In the genomic region with DNA sequence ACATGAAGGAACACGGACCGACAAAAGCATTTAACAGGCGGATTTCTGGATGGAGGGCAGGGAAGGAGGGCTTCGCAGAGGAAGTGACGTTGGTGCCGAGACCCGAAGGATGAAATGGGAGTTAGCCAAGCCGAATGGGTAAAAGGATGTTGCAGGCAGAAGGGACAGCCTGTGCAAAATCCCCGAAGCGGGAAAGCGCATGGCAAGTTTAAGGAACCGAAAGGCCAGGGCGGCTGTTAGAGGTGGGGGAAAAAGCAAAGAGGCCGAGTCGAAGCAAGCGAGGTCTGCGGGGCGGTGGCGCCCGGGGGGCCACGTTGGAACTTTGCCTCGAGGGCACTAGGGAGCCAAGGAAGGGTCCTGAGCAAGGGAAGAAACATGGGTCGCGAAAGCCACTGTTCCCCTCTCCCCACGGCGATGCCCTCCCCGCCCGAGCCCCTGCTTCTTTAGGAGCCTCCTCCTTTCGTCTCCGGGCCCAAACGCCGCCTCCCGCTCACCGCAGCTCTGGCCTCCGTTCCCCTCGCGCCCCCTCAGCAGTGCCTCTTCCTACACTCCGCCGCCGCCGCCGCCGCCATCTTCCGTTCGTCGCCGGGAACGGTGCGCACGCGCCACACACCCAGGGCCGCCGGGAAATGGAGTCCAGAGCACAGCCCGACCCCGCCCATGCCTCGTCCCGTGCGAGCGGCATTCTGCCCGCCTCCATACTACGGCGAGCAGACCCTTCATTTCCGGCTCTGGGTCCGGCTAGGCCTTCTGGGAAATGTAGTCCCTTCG, we compare ENCODE assay signal across 1 cellular context.
TF ChIP-seq lines count a peak whose summit lies in the region.

SYMPK (minus strand) TSS at position 584 of the 771 bp plus-strand sequence. CDS start 8,652 bp downstream, outside the sequence.

TF ChIP-seq in HepG2, 621 proteins besides CTCF, POLR2A, EP300 and RAD21 (continued from another document and continues in another):
- TF ChIP-seq, protein P1, sequence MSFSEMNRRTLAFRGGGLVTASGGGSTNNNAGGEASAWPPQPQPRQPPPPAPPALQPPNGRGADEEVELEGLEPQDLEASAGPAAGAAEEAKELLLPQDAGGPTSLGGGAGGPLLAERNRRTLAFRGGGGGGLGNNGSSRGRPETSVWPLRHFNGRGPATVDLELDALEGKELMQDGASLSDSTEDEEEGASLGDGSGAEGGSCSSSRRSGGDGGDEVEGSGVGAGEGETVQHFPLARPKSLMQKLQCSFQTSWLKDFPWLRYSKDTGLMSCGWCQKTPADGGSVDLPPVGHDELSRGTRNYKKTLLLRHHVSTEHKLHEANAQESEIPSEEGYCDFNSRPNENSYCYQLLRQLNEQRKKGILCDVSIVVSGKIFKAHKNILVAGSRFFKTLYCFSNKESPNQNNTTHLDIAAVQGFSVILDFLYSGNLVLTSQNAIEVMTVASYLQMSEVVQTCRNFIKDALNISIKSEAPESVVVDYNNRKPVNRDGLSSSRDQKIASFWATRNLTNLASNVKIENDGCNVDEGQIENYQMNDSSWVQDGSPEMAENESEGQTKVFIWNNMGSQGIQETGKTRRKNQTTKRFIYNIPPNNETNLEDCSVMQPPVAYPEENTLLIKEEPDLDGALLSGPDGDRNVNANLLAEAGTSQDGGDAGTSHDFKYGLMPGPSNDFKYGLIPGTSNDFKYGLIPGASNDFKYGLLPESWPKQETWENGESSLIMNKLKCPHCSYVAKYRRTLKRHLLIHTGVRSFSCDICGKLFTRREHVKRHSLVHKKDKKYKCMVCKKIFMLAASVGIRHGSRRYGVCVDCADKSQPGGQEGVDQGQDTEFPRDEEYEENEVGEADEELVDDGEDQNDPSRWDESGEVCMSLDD (CRISPR knock-in tag; IDR thresholded peaks at IDR 0.05; ENCODE audit: borderline replicate concordance): no peak
- TF ChIP-seq HNRNPL (IDR thresholded peaks at IDR 0.05; ENCODE audit: low read depth, low read length): peak; percentile 26; the same call in 1 of the 2 replicates
- TF ChIP-seq ZNF562 (CRISPR knock-in tag; IDR thresholded peaks at IDR 0.05; ENCODE audit: borderline replicate concordance): no peak
- no peak for TF ChIP-seq ZSCAN30 (CRISPR knock-in tag; IDR thresholded peaks at IDR 0.05)
- TF ChIP-seq CREB1 (IDR thresholded peaks at IDR 0.05): peak; percentile 69
- TF ChIP-seq CREB1 (CRISPR knock-in tag; IDR thresholded peaks at IDR 0.05): peak; percentile 90
- no peak for TF ChIP-seq NR0B2 (CRISPR knock-in tag; IDR thresholded peaks at IDR 0.05)
- TF ChIP-seq ZEB1 (IDR thresholded peaks at IDR 0.05; ENCODE audit: insufficient replicate concordance, low read depth): no peak
- TF ChIP-seq MED8 (CRISPR knock-in tag; IDR thresholded peaks at IDR 0.05; ENCODE audit: insufficient replicate concordance): peak; percentile 62
- no peak for TF ChIP-seq NR2F6 (IDR thresholded peaks at IDR 0.05)
- peak; percentile 51; the same call in 1 of the 2 replicates for TF ChIP-seq NR2F6 (CRISPR knock-in tag; IDR thresholded peaks at IDR 0.05)
- TF ChIP-seq ZNF567 (CRISPR knock-in tag; IDR thresholded peaks at IDR 0.05; ENCODE audit: borderline replicate concordance): peak; percentile 96
- no peak for TF ChIP-seq NFIC (IDR thresholded peaks at IDR 0.05; ENCODE audit: low read length)
- TF ChIP-seq SIX1 (CRISPR knock-in tag; IDR thresholded peaks at IDR 0.05; ENCODE audit: borderline replicate concordance): no peak
- TF ChIP-seq ZNF234 (CRISPR knock-in tag; conservative IDR thresholded peaks at IDR 0.05): no peak
- no peak for TF ChIP-seq HES4 (CRISPR knock-in tag; IDR thresholded peaks at IDR 0.05; ENCODE audit: borderline replicate concordance)
- no peak for TF ChIP-seq ZNF580 (CRISPR knock-in tag; IDR thresholded peaks at IDR 0.05; ENCODE audit: borderline replicate concordance, low read depth)
- peak; percentile 98 for TF ChIP-seq THAP11 (CRISPR knock-in tag; IDR thresholded peaks at IDR 0.05)
- 0 out of 2 replicates have a peak, but pooled peaks have one; percentile 67 for TF ChIP-seq DZIP1 (CRISPR knock-in tag; IDR thresholded peaks at IDR 0.05)
- TF ChIP-seq ZNF101 (CRISPR knock-in tag; IDR thresholded peaks at IDR 0.05; ENCODE audit: borderline replicate concordance, low read depth): 0 out of 2 replicates have a peak, but pooled peaks have one; percentile 5
- no peak for TF ChIP-seq EHMT2 (IDR thresholded peaks at IDR 0.05; ENCODE audit: borderline replicate concordance, low read depth, low read length)
- peak; percentile 93; the same call in 1 of the 2 replicates for TF ChIP-seq ZNF772 (CRISPR knock-in tag; IDR thresholded peaks at IDR 0.05)
- TF ChIP-seq ZNF577 (CRISPR knock-in tag; IDR thresholded peaks at IDR 0.05; ENCODE audit: borderline replicate concordance, low read depth): 0 out of 2 replicates have a peak, but pooled peaks have one; percentile 26
- TF ChIP-seq ARHGAP35 (CRISPR knock-in tag; IDR thresholded peaks at IDR 0.05; ENCODE audit: borderline replicate concordance): no peak
- 0 out of 2 replicates have a peak, but pooled peaks have one; percentile 85 for TF ChIP-seq ZNF83 (CRISPR knock-in tag; IDR thresholded peaks at IDR 0.05; ENCODE audit: borderline replicate concordance)
- no peak for TF ChIP-seq ZBTB14 (CRISPR knock-in tag; IDR thresholded peaks at IDR 0.05)
- TF ChIP-seq TCF7 (IDR thresholded peaks at IDR 0.05; ENCODE audit: low read depth): no peak
- TF ChIP-seq ZIK1 (CRISPR knock-in tag; IDR thresholded peaks at IDR 0.05; ENCODE audit: borderline replicate concordance, low read depth): no peak
- no peak for TF ChIP-seq ZNF703 (CRISPR knock-in tag; IDR thresholded peaks at IDR 0.05; ENCODE audit: borderline replicate concordance)
- TF ChIP-seq SP5 (CRISPR knock-in tag; IDR thresholded peaks at IDR 0.05; ENCODE audit: borderline replicate concordance, low read depth): peak; percentile 83
- TF ChIP-seq MLLT10 (CRISPR knock-in tag; IDR thresholded peaks at IDR 0.05): no peak
- peak; percentile 65 for TF ChIP-seq NFYB (CRISPR knock-in tag; IDR thresholded peaks at IDR 0.05)
- no peak for TF ChIP-seq MTF1 (CRISPR knock-in tag; IDR thresholded peaks at IDR 0.05)
- no peak for TF ChIP-seq ZNF33B (CRISPR knock-in tag; IDR thresholded peaks at IDR 0.05)
- TF ChIP-seq, protein P2, sequence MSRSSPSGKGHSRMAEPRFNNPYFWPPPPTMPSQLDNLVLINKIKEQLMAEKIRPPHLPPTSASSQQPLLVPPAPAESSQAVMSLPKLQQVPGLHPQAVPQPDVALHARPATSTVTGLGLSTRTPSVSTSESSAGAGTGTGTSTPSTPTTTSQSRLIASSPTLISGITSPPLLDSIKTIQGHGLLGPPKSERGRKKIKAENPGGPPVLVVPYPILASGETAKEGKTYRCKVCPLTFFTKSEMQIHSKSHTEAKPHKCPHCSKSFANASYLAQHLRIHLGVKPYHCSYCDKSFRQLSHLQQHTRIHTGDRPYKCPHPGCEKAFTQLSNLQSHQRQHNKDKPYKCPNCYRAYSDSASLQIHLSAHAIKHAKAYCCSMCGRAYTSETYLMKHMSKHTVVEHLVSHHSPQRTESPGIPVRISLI (CRISPR knock-in tag; IDR thresholded peaks at IDR 0.05; ENCODE audit: borderline replicate concordance): peak; percentile 33; the same call in 1 of the 2 replicates
- TF ChIP-seq TEAD3 (CRISPR knock-in tag; optimal IDR thresholded peaks at IDR 0.05; ENCODE audit: borderline replicate concordance): peak; percentile 73
- TF ChIP-seq POGZ (CRISPR knock-in tag; IDR thresholded peaks at IDR 0.05): peak; percentile 0; the same call in 1 of the 2 replicates
- no peak for TF ChIP-seq NCOA1 (CRISPR knock-in tag; IDR thresholded peaks at IDR 0.05)
- no peak for TF ChIP-seq CENPX (CRISPR knock-in tag; IDR thresholded peaks at IDR 0.05)
- peak; percentile 42; the same call in 1 of the 2 replicates for TF ChIP-seq E2F2 (CRISPR knock-in tag; IDR thresholded peaks at IDR 0.05; ENCODE audit: borderline replicate concordance)
- TF ChIP-seq, protein P3, sequence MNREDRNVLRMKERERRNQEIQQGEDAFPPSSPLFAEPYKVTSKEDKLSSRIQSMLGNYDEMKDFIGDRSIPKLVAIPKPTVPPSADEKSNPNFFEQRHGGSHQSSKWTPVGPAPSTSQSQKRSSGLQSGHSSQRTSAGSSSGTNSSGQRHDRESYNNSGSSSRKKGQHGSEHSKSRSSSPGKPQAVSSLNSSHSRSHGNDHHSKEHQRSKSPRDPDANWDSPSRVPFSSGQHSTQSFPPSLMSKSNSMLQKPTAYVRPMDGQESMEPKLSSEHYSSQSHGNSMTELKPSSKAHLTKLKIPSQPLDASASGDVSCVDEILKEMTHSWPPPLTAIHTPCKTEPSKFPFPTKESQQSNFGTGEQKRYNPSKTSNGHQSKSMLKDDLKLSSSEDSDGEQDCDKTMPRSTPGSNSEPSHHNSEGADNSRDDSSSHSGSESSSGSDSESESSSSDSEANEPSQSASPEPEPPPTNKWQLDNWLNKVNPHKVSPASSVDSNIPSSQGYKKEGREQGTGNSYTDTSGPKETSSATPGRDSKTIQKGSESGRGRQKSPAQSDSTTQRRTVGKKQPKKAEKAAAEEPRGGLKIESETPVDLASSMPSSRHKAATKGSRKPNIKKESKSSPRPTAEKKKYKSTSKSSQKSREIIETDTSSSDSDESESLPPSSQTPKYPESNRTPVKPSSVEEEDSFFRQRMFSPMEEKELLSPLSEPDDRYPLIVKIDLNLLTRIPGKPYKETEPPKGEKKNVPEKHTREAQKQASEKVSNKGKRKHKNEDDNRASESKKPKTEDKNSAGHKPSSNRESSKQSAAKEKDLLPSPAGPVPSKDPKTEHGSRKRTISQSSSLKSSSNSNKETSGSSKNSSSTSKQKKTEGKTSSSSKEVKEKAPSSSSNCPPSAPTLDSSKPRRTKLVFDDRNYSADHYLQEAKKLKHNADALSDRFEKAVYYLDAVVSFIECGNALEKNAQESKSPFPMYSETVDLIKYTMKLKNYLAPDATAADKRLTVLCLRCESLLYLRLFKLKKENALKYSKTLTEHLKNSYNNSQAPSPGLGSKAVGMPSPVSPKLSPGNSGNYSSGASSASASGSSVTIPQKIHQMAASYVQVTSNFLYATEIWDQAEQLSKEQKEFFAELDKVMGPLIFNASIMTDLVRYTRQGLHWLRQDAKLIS (CRISPR knock-in tag; IDR thresholded peaks at IDR 0.05): no peak
- TF ChIP-seq TGIF2 (CRISPR knock-in tag; IDR thresholded peaks at IDR 0.05): 0 out of 2 replicates have a peak, but pooled peaks have one; percentile 0
- no peak for TF ChIP-seq TBX3 (IDR thresholded peaks at IDR 0.05; ENCODE audit: borderline replicate concordance)
- no peak for TF ChIP-seq DNMT3B (CRISPR knock-in tag; conservative IDR thresholded peaks at IDR 0.05)
- no peak for TF ChIP-seq MTA3 (CRISPR knock-in tag; IDR thresholded peaks at IDR 0.05)
- no peak; the same call in 1 of the 2 replicates for TF ChIP-seq TOPORS (CRISPR knock-in tag; IDR thresholded peaks at IDR 0.05)
- no peak for TF ChIP-seq ZBTB8A (CRISPR knock-in tag; IDR thresholded peaks at IDR 0.05; ENCODE audit: borderline replicate concordance, low read depth)
- TF ChIP-seq ARNT (IDR thresholded peaks at IDR 0.05): no peak
- no peak for TF ChIP-seq ZNF251 (CRISPR knock-in tag; IDR thresholded peaks at IDR 0.05)
- no peak for TF ChIP-seq ZNF20 (CRISPR knock-in tag; IDR thresholded peaks at IDR 0.05)
